In genomic region chr1:203089001-203089650, GRCh38 we compare ENCODE assay signal across 28 cellular contexts. TPM values are rescaled to one million over a fixed set of nuclear protein-coding genes. Genes with fewer than 3 reads are reported as not detected.
DNase-seq lines count a peak whose midpoint lies in the region; ATAC-seq and TF ChIP-seq lines count a peak whose summit lies in the region.
"Had no signal": no experiment of that assay in that cellular context is flagged by ENCODE, and none has a peak within 500 bp of the region (broad histone marks: within the 10 kb centered on the region; RNA-seq: fewer than 3 reads in every experiment).

No MANE protein-coding gene starts in this region.

- no peaks in the 10 kb centered on the region for H3K9me2 ChIP-seq in PC-3 (replicated peaks; ENCODE audit: low read length)

- peaks cover 45% of the 10 kb centered on the region for H3K27me3 ChIP-seq in PC-3 (ENCODE audit: low read length)
- no peaks in the 10 kb centered on the region for H3K27me3 ChIP-seq in mesendoderm (ENCODE audit: insufficient read depth, low read length, poor library complexity)
- H3K27me3 ChIP-seq in aorta (ENCODE audit: control insufficient read depth in 1 of 2, insufficient read depth in 2 of 2, low read length in 1 of 2): no peaks in the 10 kb centered on the region
- H3K27me3 ChIP-seq: BE2C had no signal

- H2BK15ac ChIP-seq in mesendoderm (replicated peaks; ENCODE audit: low read depth): no peak overlapping the region

- H2AFZ ChIP-seq in PC-3 (ENCODE audit: low read length): no peak overlapping the region

- H3K4me3 ChIP-seq in PC-3 (ENCODE audit: low read length): no peak overlapping the region
- H3K4me3 ChIP-seq in mesendoderm (ENCODE audit: low read length): no peak overlapping the region
- H3K4me3 ChIP-seq in aorta (ENCODE audit: low read length in 2 of 2): no peak overlapping the region
- H3K4me3 ChIP-seq: HAP-1, transverse colon had no signal

- no peak overlapping the region for H3K56ac ChIP-seq in mesendoderm (ENCODE audit: low read length)

- BruUV-seq in PC-3 (replicated peaks; lab: Mats Ljungman, UMichigan): no TSS peak

- peak overlapping the region; percentile 96 for H2AK5ac ChIP-seq in mesendoderm (ENCODE audit: low read length)

- no peak overlapping the region for H2BK120ac ChIP-seq in mesendoderm (ENCODE audit: low read depth, low read length)

- H3K36me3 ChIP-seq in PC-3 (ENCODE audit: low read depth, low read length) (no peaks in the 10 kb centered on the region), mesendoderm (ENCODE audit: control insufficient read depth, insufficient read depth, low read length) (no peaks in the 10 kb centered on the region), aorta (ENCODE audit: control insufficient read depth in 1 of 2, insufficient read depth in 2 of 2, low read length in 1 of 2) (no peaks in the 10 kb centered on the region)
- H3K36me3 ChIP-seq: BE2C, HAP-1, transverse colon had no signal

- POLR2A ChIA-PET in PC-3 (lab: Charles Lee; ENCODE audit: unreplicated experiment): no interaction called here

- ATAC-seq in PC-3 (no peak), aorta (ENCODE audit: low FRiP score) (no peak)
- ATAC-seq: CD8-positive, alpha-beta T cell; left lobe of liver; stimulated activated effector memory CD8-positive, alpha-beta T cell treated with anti-CD3 and anti-CD28 coated beads, Interleukin-12 subunit alpha, Interleukin-12 subunit beta, amount 100 ng/mL, for 72 hours had no signal

- H4K5ac ChIP-seq in mesendoderm (ENCODE audit: low read length): no peak overlapping the region

- H2BK5ac ChIP-seq in mesendoderm (ENCODE audit: low read length): no peak overlapping the region

- H3K4me1 ChIP-seq in PC-3 (ENCODE audit: insufficient read depth, low read length) (no peaks in the 10 kb centered on the region), mesendoderm (ENCODE audit: control insufficient read depth, low read depth, low read length) (peaks cover 10% of the 10 kb centered on the region), aorta (ENCODE audit: control insufficient read depth in 1 of 2, insufficient read depth in 2 of 2, low read length in 2 of 2) (no peaks in the 10 kb centered on the region)
- H3K4me1 ChIP-seq: HAP-1, transverse colon had no signal

- CTCF ChIA-PET in PC-3 (lab: Charles Lee): no interaction called here

- no peaks in the 10 kb centered on the region for H3F3A ChIP-seq in PC-3 (ENCODE audit: low read length, unreplicated experiment)

- intact Hi-C loops in PC-3 (cut with micrococcal nuclease) (no loop called here), aorta (cut with DNase I) (no loop called here)

- no CpG with 5 or more reads among the region's 7 CpGs for WGBS in mesendoderm (ENCODE audit: extremely low coverage, insufficient coverage, low lambda C conversion rate)
- WGBS in aorta, 2 donors: 70 to 79% methylated on average over 7 of the region's 7 CpGs

- H3K9me3 ChIP-seq in PC-3 (ENCODE audit: low read length): no peaks in the 10 kb centered on the region
- no peaks in the 10 kb centered on the region for H3K9me3 ChIP-seq in aorta (ENCODE audit: control insufficient read depth, low read length)
- H3K9me3 ChIP-seq: BE2C, HAP-1, transverse colon had no signal

- no peak overlapping the region for H3K23ac ChIP-seq in mesendoderm (ENCODE audit: low read length)

- H3K18ac ChIP-seq in mesendoderm (ENCODE audit: low read length): no peak overlapping the region

- no peak overlapping the region for H3K4ac ChIP-seq in mesendoderm (ENCODE audit: low read depth, low read length)

- H3K9ac ChIP-seq in PC-3 (ENCODE audit: low read length) (no peak overlapping the region), mesendoderm (ENCODE audit: low read length) (no peak overlapping the region)

- H3K79me2 ChIP-seq in PC-3 (ENCODE audit: low read length) (no peaks in the 10 kb centered on the region), mesendoderm (ENCODE audit: control insufficient read depth, insufficient read depth, low read length) (no peaks in the 10 kb centered on the region)

- no peaks in the 10 kb centered on the region for H4K20me1 ChIP-seq in PC-3 (ENCODE audit: low read length)

- H4K8ac ChIP-seq in mesendoderm (ENCODE audit: low read depth, low read length): no peak overlapping the region

- no peak overlapping the region for H3K27ac ChIP-seq in PC-3 (ENCODE audit: low read length)
- H3K27ac ChIP-seq in mesendoderm (ENCODE audit: low read depth, low read length): no peak overlapping the region
- no peak overlapping the region for H3K27ac ChIP-seq in aorta (ENCODE audit: low read depth in 1 of 2, low read length in 2 of 2)
- H3K27ac ChIP-seq: transverse colon had no signal

- no peak for TF ChIP-seq CTCF in GM10266 (IDR thresholded peaks at IDR 0.05; ENCODE audit: control insufficient read depth, insufficient read depth, low read depth, missing control alignments)
- TF ChIP-seq CTCF in PC-3 (conservative IDR thresholded peaks at IDR 0.05; ENCODE audit: low read depth, low read length): no peak

- H3K79me1 ChIP-seq in mesendoderm (ENCODE audit: low read length): no peaks in the 10 kb centered on the region

- DNase-seq in GM10266 (ENCODE audit: extremely low spot score): peak; percentile 4
- DNase-seq in PC-3: peak; percentile 46
- DNase-seq in ecto neural progenitor cell (ENCODE audit: low spot score): peak; percentile 2
- DNase-seq in mesendoderm: no peak
- DNase-seq in aorta: no peak
- no peak for DNase-seq in inferior parietal cortex (ENCODE audit: extremely low spot score)
- DNase-seq in AG08396 (ENCODE audit: low spot score): no peak
- no peak for DNase-seq in NCI-H2081 (lab: John Stamatoyannopoulos, UW)
- DNase-seq: ACHN; activated CD4-positive, alpha-beta T cell treated with anti-CD3 and anti-CD28 coated beads for 4 hours; activated gamma-delta T cell; activated T-cell treated with anti-CD3 and anti-CD28 coated beads, Interleukin-2, amount 50 U/mL, for 24 hours; BE2C; CD8-positive, alpha-beta T cell; EL; hippocampal formation; Kasumi-1; mesenchymal stem cell; NCI-H1436; SW 1271; transverse colon had no signal

- no peak overlapping the region for H3K4me2 ChIP-seq in PC-3 (ENCODE audit: low read length)
- no peak overlapping the region for H3K4me2 ChIP-seq in mesendoderm (ENCODE audit: low read length)

RNA-seq across cellular contexts. Expression of gene MYOG, which starts 3.3 kb away (rescaled TPM):
- total RNA-seq in PC-3 (2014; rRNA removed) (not detected in 2 replicates), aorta (not detected)
- polyA plus RNA-seq in mesendoderm (2013, experiment 1 of 2): 0.13 TPM
- polyA plus RNA-seq in mesendoderm (2013, experiment 2 of 2): 0.08 TPM
- not detected for polyA plus RNA-seq in aorta
- total RNA-seq: CD8-positive, alpha-beta T cell; dermis microvascular lymphatic vessel endothelial cell; fibroblast of lung; left lobe of liver; pulmonary artery endothelial cell; subcutaneous adipose tissue; transverse colon had no signal
- polyA plus RNA-seq: fibroblast of lung had no signal

RNA-seq across cellular contexts. Expression of gene ADORA1, which starts 38.4 kb away (rescaled TPM):
- total RNA-seq in PC-3 (2014; rRNA removed): 1.4 and 3.9 TPM in 2 replicates
- 8.0 TPM for polyA plus RNA-seq in mesendoderm (2013, experiment 1 of 2)
- 8.0 TPM for polyA plus RNA-seq in mesendoderm (2013, experiment 2 of 2)
- total RNA-seq in aorta: 1 to 10 TPM in 1 of 2 donors, under 1 TPM in 1; 0.71 to 2.5 TPM
- polyA plus RNA-seq in aorta: not detected
- total RNA-seq: CD8-positive, alpha-beta T cell; dermis microvascular lymphatic vessel endothelial cell; pulmonary artery endothelial cell had no signal

Comparison
In these comparisons a context has a peak if more than half of its experiments do, and no peak if none do; other contexts are left out.
1. DNase-seq: peak in GM10266 (single experiment), PC-3 (single experiment) and ecto neural progenitor cell (single experiment); none in mesendoderm (single experiment), aorta (0 of 2), inferior parietal cortex (single experiment), AG08396 (single experiment) and NCI-H2081 (0 of 2).